Comparison of ENCODE assay signal across 4 cellular contexts in genomic region chr22:23955886-23956285, GRCh38. TPM values are rescaled to one million over a fixed set of nuclear protein-coding genes. Genes with fewer than 3 reads are reported as not detected.
"Had no signal": no experiment of that assay in that cellular context is flagged by ENCODE, and none has a peak within 500 bp of the region (broad histone marks: within the 10 kb centered on the region; RNA-seq: fewer than 3 reads in every experiment).

No MANE protein-coding gene starts in this region.

RNA-seq across cellular contexts. Expression of gene GSTT2B, which starts 5.1 kb away (rescaled TPM):
- total RNA-seq: K562 had no signal
- polyA plus RNA-seq: K562 had no signal

RNA-seq across cellular contexts. Expression of gene GSTT2, which starts 24.0 kb away (rescaled TPM):
- total RNA-seq: K562 had no signal
- polyA plus RNA-seq: K562 had no signal

RNA-seq across cellular contexts. Expression of gene GSTT4, which starts 49.4 kb away (rescaled TPM):
- total RNA-seq: HFFc6, HT1080, IMR-90, K562 had no signal
- polyA plus RNA-seq: IMR-90, K562 had no signal
